ENCODE assay signal across 8 cellular contexts in genomic region chr16:84277244-84277823, GRCh38. TPM values are rescaled to one million over a fixed set of nuclear protein-coding genes. Genes with fewer than 3 reads are reported as not detected.
A peak's percentile ranks its signal among the peaks of the same experiment; 100 is the strongest.
DNase-seq lines count a peak whose midpoint lies in the region; ATAC-seq, FAIRE-seq and TF ChIP-seq lines count a peak whose summit lies in the region.

No MANE protein-coding gene starts in this region.

- TF ChIP-seq CTCF in C4-2B (conservative IDR thresholded peaks at IDR 0.05) (peak; percentile 88), HCT116 (IDR thresholded peaks at IDR 0.05 in 2 of 3, conservative IDR thresholded peaks at IDR 0.05 in 1 of 3; ENCODE audit: borderline replicate concordance in 1 of 3, insufficient read depth in 1 of 3, low read depth in 2 of 3, low read length in 2 of 3) (peak; percentile 94 to 99 (median 98)), foreskin fibroblast (IDR thresholded peaks at IDR 0.05; ENCODE audit: low read depth, low read length) (peak; percentile 82), ovary (IDR thresholded peaks at IDR 0.05) (peak; percentile 56 to 77 (median 72)), tibial nerve (IDR thresholded peaks at IDR 0.05) (peak; percentile 74 to 90 (median 80))

- TF ChIP-seq RAD21 in HCT116 (IDR thresholded peaks at IDR 0.05; ENCODE audit: low read depth): peak; percentile 97

- CTCF ChIA-PET in HCT116 (lab: Charles Lee): interaction anchor here (0.6 to 2.6 kb wide), 33 partner anchors 9 to 263 kb away, joined by 3 to 33 read pairs (median 4); partner anchors contain the start of genes ATP2C2 and TAF1C

- H3K4me3 ChIP-seq in HCT116 (replicated peaks in 1 of 2; ENCODE audit: low read depth in 1 of 2, low read length in 2 of 2) (no peak overlapping the region), foreskin fibroblast (ENCODE audit: low read depth in 1 of 2, low read length in 2 of 2) (no peak overlapping the region), ovary (no peak overlapping the region), tibial nerve (no peak overlapping the region)

- TF ChIP-seq EP300 in ovary (IDR thresholded peaks at IDR 0.05): no peak
- no peak for TF ChIP-seq EP300 in tibial nerve (IDR thresholded peaks at IDR 0.05)

- peak; percentile 48 for DNase-seq in HCT116 (ENCODE audit: low read depth, low spot score)
- DNase-seq in RCC 7860 (ENCODE audit: low spot score): peak; percentile 33
- peak; percentile 49 to 64 for DNase-seq in activated T-helper 1 cell treated with anti-CD3 and anti-CD28 coated beads, Interleukin-2, amount 50 U/mL, for 16 hours (ENCODE audit: low read depth in 1 of 2, low spot score in 1 of 2)
- peak; percentile 18 to 73 for DNase-seq in foreskin fibroblast
- peak; percentile 58 to 85 (median 76) for DNase-seq in ovary
- peak; percentile 43 to 78 for DNase-seq in tibial nerve (ENCODE audit: low spot score in 2 of 2)

- H3K4me2 ChIP-seq in HCT116 (ENCODE audit: low read length): peak overlapping the region; percentile 27

- H3K79me2 ChIP-seq in HCT116 (ENCODE audit: insufficient read depth, low read length): no peaks in the 10 kb centered on the region

- no peaks in the 10 kb centered on the region for H4K20me1 ChIP-seq in HCT116 (ENCODE audit: insufficient read depth)

- intact Hi-C loops in HCT116 (cut with micrococcal nuclease) (loop anchor here (1.0 kb wide), 4 partner anchors 31 to 345 kb away; no protein-coding TSS in a partner anchor), ovary (cut with DNase I) (loop anchor here in 3 of 4 donors (5.0 to 10.0 kb wide), 2 partner anchors 205 to 207 kb away; no protein-coding TSS in a partner anchor)

- 32 to 36% (median 33%) methylated on average over 10 of the region's 10 CpGs for WGBS in ovary, 3 donors
- 33 to 34% methylated on average over 10 of the region's 10 CpGs for WGBS in tibial nerve, 2 donors

- H3K9me3 ChIP-seq in HCT116 (ENCODE audit: control insufficient read depth in 1 of 2, insufficient read depth in 1 of 2, low read depth in 1 of 2, low read length in 2 of 2): no peaks in the 10 kb centered on the region
- no peaks in the 10 kb centered on the region for H3K9me3 ChIP-seq in ovary
- no peaks in the 10 kb centered on the region for H3K9me3 ChIP-seq in tibial nerve

- no peak for TF ChIP-seq POLR2A in HCT116 (IDR thresholded peaks at IDR 0.05; ENCODE audit: borderline replicate concordance, extremely low read depth, insufficient read depth, insufficient read length)
- TF ChIP-seq POLR2A in ovary (IDR thresholded peaks at IDR 0.05): no peak
- TF ChIP-seq POLR2A in tibial nerve (IDR thresholded peaks at IDR 0.05): no peak

- ATAC-seq in HCT116 (peak; percentile 91), HG03469 (IDR thresholded peaks at IDR 0.05; ENCODE audit: unreplicated experiment) (no peak)

- RAD21 ChIA-PET in HCT116 (lab: Charles Lee; ENCODE audit: low non-redundant PET in 1 of 2, low total read pairs in 2 of 2, uncharacterized antibody in 2 of 2, unreplicated experiment in 2 of 2): interaction anchor here (0.5 to 1.6 kb wide), 9 partner anchors 11 to 229 kb away, joined by 3 to 10 read pairs (median 4); no protein-coding TSS in a partner anchor

- H3K9ac ChIP-seq in HCT116 (ENCODE audit: low read length): no peak overlapping the region

- H2AFZ ChIP-seq in HCT116 (ENCODE audit: low read depth, low read length, poor library complexity, severe bottlenecking): peak overlapping the region; percentile 56

- no peak for FAIRE-seq in RCC 7860 (lab: Jason Lieb, UNC)

- H3K36me3 ChIP-seq in HCT116 (ENCODE audit: control insufficient read depth in 1 of 2, insufficient read depth in 2 of 2, low read length in 2 of 2) (no peaks in the 10 kb centered on the region), ovary (no peaks in the 10 kb centered on the region), tibial nerve (no peaks in the 10 kb centered on the region)

- peaks cover 4% of the 10 kb centered on the region; the same call in 1 of the 2 replicates for H3K9me2 ChIP-seq in HCT116 (ENCODE audit: insufficient read depth)

- H3K4me1 ChIP-seq in HCT116 (ENCODE audit: control insufficient read depth in 1 of 2, insufficient read depth in 2 of 2, low read length in 2 of 2): no peaks in the 10 kb centered on the region
- no peaks in the 10 kb centered on the region for H3K4me1 ChIP-seq in ovary (ENCODE audit: insufficient read depth)
- H3K4me1 ChIP-seq in tibial nerve: peaks cover 0 to 4% (median 0%) of the 10 kb centered on the region in 4 donors

- H3K27ac ChIP-seq in C4-2B: no peak overlapping the region
- H3K27ac ChIP-seq in HCT116 (ENCODE audit: low read depth, low read length): no peak overlapping the region
- no peak overlapping the region for H3K27ac ChIP-seq in ovary
- H3K27ac ChIP-seq in tibial nerve: no peak overlapping the region

- H3K27me3 ChIP-seq in HCT116 (ENCODE audit: insufficient read depth, low read length) (no peaks in the 10 kb centered on the region), ovary (no peaks in the 10 kb centered on the region), tibial nerve (no peaks in the 10 kb centered on the region)

- BruUV-seq in HCT116 (replicated peaks; lab: Mats Ljungman, UMichigan): no TSS peak

- POLR2A ChIA-PET in HCT116 (lab: Charles Lee): no interaction called here

TF ChIP-seq in HCT116, 20 proteins besides CTCF, POLR2A, EP300 and RAD21:
- TF ChIP-seq EGR1 (IDR thresholded peaks at IDR 0.05; ENCODE audit: low read depth) (no peak), YY1 (IDR thresholded peaks at IDR 0.05; ENCODE audit: extremely low read depth, insufficient replicate concordance, low read depth, low read length) (peak; percentile 37), FOSL1 (IDR thresholded peaks at IDR 0.05; ENCODE audit: low read depth) (no peak), EZH2phosphoT487 (IDR thresholded peaks at IDR 0.05; ENCODE audit: borderline replicate concordance) (no peak)

RNA-seq across cellular contexts. Expression of gene WFDC1, which starts 17.3 kb away (rescaled TPM):
- total RNA-seq in HCT116 (2021; ENCODE audit: unreplicated experiment) (0.42 TPM), ovary (1 to 10 TPM in 4 of 7 donors, under 1 TPM in 3; 0.57 to 3.4 (median 2.1) TPM), tibial nerve (1 to 10 TPM; 3.5 to 4.6 (median 4.2) TPM)
- polyA plus RNA-seq in HCT116 (2012): 0.16 and 0.20 TPM in 2 replicates
- polyA plus RNA-seq in ovary: 10 to 100 TPM in 1 of 2 donors, 1 to 10 TPM in 1; 8.4 to 10.7 TPM

RNA-seq across cellular contexts. Expression of gene KCNG4, which starts 37.5 kb away (rescaled TPM):
- total RNA-seq in HCT116 (2021; ENCODE audit: unreplicated experiment): not detected
- polyA plus RNA-seq in HCT116 (2012): not detected in 2 replicates
- total RNA-seq in ovary: not detected
- polyA plus RNA-seq in ovary: not detected
- total RNA-seq in tibial nerve: under 1 TPM in 1 of 4 donors, not detected in 3; 0.30 TPM
